Comparison of ENCODE assay signal across 16 cellular contexts in the genomic region with DNA sequence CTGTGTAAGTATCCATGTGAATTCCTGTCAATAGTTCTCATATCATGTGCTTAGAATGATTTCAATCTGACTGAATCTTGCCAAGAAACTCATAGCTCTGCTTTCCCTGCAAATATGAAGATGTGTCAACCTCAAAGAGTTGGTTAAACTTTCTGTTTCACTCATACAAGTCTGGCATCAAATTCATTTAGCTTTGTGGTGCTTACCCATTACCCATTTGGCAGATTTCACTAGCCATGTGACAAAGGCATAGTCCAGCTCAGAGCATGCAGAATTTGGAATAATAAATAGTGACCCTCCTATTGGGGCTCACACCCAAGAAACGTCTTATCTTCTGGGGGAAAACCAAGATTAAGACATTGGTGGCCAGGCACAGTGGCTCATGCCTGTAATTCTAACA.
A peak's percentile ranks its signal among the peaks of the same experiment; 100 is the strongest.
DNase-seq lines count a peak whose midpoint lies in the region; ATAC-seq and TF ChIP-seq lines count a peak whose summit lies in the region.
"Had no signal": no experiment of that assay in that cellular context is flagged by ENCODE, and none has a peak within 500 bp of the region (broad histone marks: within the 10 kb centered on the region; RNA-seq: fewer than 3 reads in every experiment).

No MANE protein-coding gene starts in this region.

- H3K23ac ChIP-seq in neuronal stem cell (ENCODE audit: low read depth, low read length, poor library complexity), result no peak overlapping the region

- peak overlapping the region; percentile 0 for H3K4me3 Mint-ChIP-seq in T-helper 2 cell treated with Interferon-gamma antibody and Interleukin-4, amounts not matched to agents 5 μg/mL and 100 μg/mL, for 36 hours
- H3K4me3 Mint-ChIP-seq: endodermal cell, memory B cell, WTC11 had no signal

- no peak overlapping the region for H3K27ac ChIP-seq in neuronal stem cell (replicated peaks; ENCODE audit: low read length)
- H3K27ac ChIP-seq: transverse colon had no signal

- H3K9ac ChIP-seq in neuronal stem cell (ENCODE audit: low read depth, low read length, poor library complexity), result no peak overlapping the region

- no peak for TF ChIP-seq CTCF in epithelial cell of esophagus (IDR thresholded peaks at IDR 0.05; ENCODE audit: insufficient read depth, low read depth, low read length, missing control alignments)

- H4K91ac ChIP-seq in neuronal stem cell (ENCODE audit: low read depth, low read length, poor library complexity), result no peak overlapping the region

- peaks cover 5% of the 10 kb centered on the region for H3K36me3 Mint-ChIP-seq in T-helper 2 cell treated with Interferon-gamma antibody and Interleukin-4, amounts not matched to agents 5 μg/mL and 100 μg/mL, for 36 hours (ENCODE audit: low read depth)
- H3K36me3 Mint-ChIP-seq: memory B cell had no signal

- no peaks in the 10 kb centered on the region for H3K27me3 ChIP-seq in neuronal stem cell (ENCODE audit: control insufficient read depth in 3 of 3, insufficient read depth in 3 of 3, low read depth in 1 of 3, low read length in 3 of 3)
- H3K27me3 ChIP-seq: transverse colon had no signal

- ATAC-seq in SK-N-SH treated with all-trans-retinoic acid at 6 μM for 48 hours, result no peak
- ATAC-seq: WTC11 had no signal

- H3K9me3 ChIP-seq in neuronal stem cell (replicated peaks in 1 of 2; ENCODE audit: control insufficient read depth in 2 of 2, insufficient read depth in 1 of 2, low read depth in 1 of 2, low read length in 2 of 2), result peaks cover 0 to under 1% of the 10 kb centered on the region in 2 donors
- H3K9me3 ChIP-seq: transverse colon had no signal

- no peaks in the 10 kb centered on the region for H3K79me1 ChIP-seq in neuronal stem cell (ENCODE audit: low read depth, low read length)

- peaks cover 8% of the 10 kb centered on the region for H3K9me3 Mint-ChIP-seq in T-helper 2 cell treated with Interferon-gamma antibody and Interleukin-4, amounts not matched to agents 5 μg/mL and 100 μg/mL, for 36 hours

- no peak overlapping the region for H2BK120ac ChIP-seq in neuronal stem cell (ENCODE audit: low read depth, low read length)

- H2BK15ac ChIP-seq in neuronal stem cell (ENCODE audit: low read length), result no peak overlapping the region

- no peak overlapping the region for H3K14ac ChIP-seq in neuronal stem cell (ENCODE audit: low read length)

- H3K36me3 ChIP-seq in neuronal stem cell (replicated peaks in 1 of 2; ENCODE audit: control insufficient read depth in 2 of 2, insufficient read depth in 2 of 2, low read length in 2 of 2), result no peaks in the 10 kb centered on the region
- H3K36me3 ChIP-seq: transverse colon had no signal

- H3K27ac Mint-ChIP-seq in T-helper 2 cell treated with Interferon-gamma antibody and Interleukin-4, amounts not matched to agents 5 μg/mL and 100 μg/mL, for 36 hours, result peak overlapping the region; percentile 40
- H3K27ac Mint-ChIP-seq: endodermal cell, memory B cell, WTC11 had no signal

- peaks cover 2% of the 10 kb centered on the region for H3K27me3 Mint-ChIP-seq in T-helper 2 cell treated with Interferon-gamma antibody and Interleukin-4, amounts not matched to agents 5 μg/mL and 100 μg/mL, for 36 hours (ENCODE audit: low read depth)
- H3K27me3 Mint-ChIP-seq: memory B cell had no signal

- H3K4me3 ChIP-seq in epithelial cell of esophagus (ENCODE audit: low read length), result no peak overlapping the region
- no peak overlapping the region for H3K4me3 ChIP-seq in neuronal stem cell (ENCODE audit: low read length in 2 of 2)
- H3K4me3 ChIP-seq: transverse colon had no signal

- peaks cover 38% of the 10 kb centered on the region for H3K4me1 Mint-ChIP-seq in T-helper 2 cell treated with Interferon-gamma antibody and Interleukin-4, amounts not matched to agents 5 μg/mL and 100 μg/mL, for 36 hours (ENCODE audit: low read depth)

- H2BK12ac ChIP-seq in neuronal stem cell (ENCODE audit: low read length), result no peak overlapping the region

- H4K8ac ChIP-seq in neuronal stem cell (ENCODE audit: low read depth, low read length), result no peak overlapping the region

- no peak overlapping the region for H3K18ac ChIP-seq in neuronal stem cell (ENCODE audit: low read length)

- H3K4me1 ChIP-seq in neuronal stem cell (ENCODE audit: control insufficient read depth in 2 of 2, insufficient read depth in 1 of 2, low read depth in 1 of 2, low read length in 2 of 2), result no peaks in the 10 kb centered on the region

- H2AK5ac ChIP-seq in neuronal stem cell (ENCODE audit: low read depth, low read length), result no peak overlapping the region

- no peak overlapping the region for H2AFZ ChIP-seq in neuronal stem cell (ENCODE audit: low read length)

- no peak overlapping the region for H2BK5ac ChIP-seq in neuronal stem cell (ENCODE audit: low read length)

- H3K4ac ChIP-seq in neuronal stem cell (ENCODE audit: low read length), result no peak overlapping the region

- WGBS in neuronal stem cell (ENCODE audit: extremely low coverage in 2 of 2, insufficient read length in 2 of 2, insufficient replicate concordance in 1 of 2), 2 donors, result no CpG with 5 or more reads among the region's 1 CpG

- H3K4me2 ChIP-seq in neuronal stem cell (ENCODE audit: insufficient read depth, low read length, poor library complexity, severe bottlenecking), result no peak overlapping the region

- DNase-seq in activated T-cell treated with anti-CD3 and anti-CD28 coated beads for 24 hours (ENCODE audit: low read depth) (peak; percentile 1), epithelial cell of esophagus (ENCODE audit: low read depth) (peak; percentile 8), stromal cell of bone marrow (ENCODE audit: low read depth) (peak; percentile 77), neuronal stem cell (ENCODE audit: low spot score) (no peak)
- DNase-seq in activated T-cell treated with anti-CD3 and anti-CD28 coated beads, Interleukin-2, amount 50 U/mL, for 1 hour, result no peak
- DNase-seq in T-helper 2 cell treated with Interferon-gamma antibody and Interleukin-4, amounts not matched to agents 5 μg/mL and 100 μg/mL, for 36 hours (ENCODE audit: low spot score), result peak; percentile 23
- DNase-seq in activated effector memory CD4-positive, alpha-beta T cell treated with Interleukin-2 at 50 U/mL for 16 hours, result no peak
- DNase-seq: amniotic stem cell, endodermal cell, hypothalamus, NCI-H1092 treated with DMSO at 0.1 percent for 48 hours, Right ventricle myocardium superior, transverse colon had no signal

TF ChIP-seq in SK-N-SH treated with all-trans-retinoic acid at 6 μM for 48 hours, 23 proteins besides CTCF, POLR2A, EP300 and RAD21 (continues in another document):
- TF ChIP-seq ZNF70 (CRISPR knock-in tag; IDR thresholded peaks at IDR 0.05) (no peak), ZC3H10 (CRISPR knock-in tag; IDR thresholded peaks at IDR 0.05) (no peak), PPARA (CRISPR knock-in tag; IDR thresholded peaks at IDR 0.05; ENCODE audit: borderline replicate concordance) (no peak), TOX (CRISPR knock-in tag; IDR thresholded peaks at IDR 0.05; ENCODE audit: borderline replicate concordance) (no peak), CSDC2 (CRISPR knock-in tag; IDR thresholded peaks at IDR 0.05) (no peak), GLIS3 (CRISPR knock-in tag; IDR thresholded peaks at IDR 0.05) (no peak), SNAI2 (CRISPR knock-in tag; IDR thresholded peaks at IDR 0.05) (no peak)
- TF ChIP-seq, protein P1, sequence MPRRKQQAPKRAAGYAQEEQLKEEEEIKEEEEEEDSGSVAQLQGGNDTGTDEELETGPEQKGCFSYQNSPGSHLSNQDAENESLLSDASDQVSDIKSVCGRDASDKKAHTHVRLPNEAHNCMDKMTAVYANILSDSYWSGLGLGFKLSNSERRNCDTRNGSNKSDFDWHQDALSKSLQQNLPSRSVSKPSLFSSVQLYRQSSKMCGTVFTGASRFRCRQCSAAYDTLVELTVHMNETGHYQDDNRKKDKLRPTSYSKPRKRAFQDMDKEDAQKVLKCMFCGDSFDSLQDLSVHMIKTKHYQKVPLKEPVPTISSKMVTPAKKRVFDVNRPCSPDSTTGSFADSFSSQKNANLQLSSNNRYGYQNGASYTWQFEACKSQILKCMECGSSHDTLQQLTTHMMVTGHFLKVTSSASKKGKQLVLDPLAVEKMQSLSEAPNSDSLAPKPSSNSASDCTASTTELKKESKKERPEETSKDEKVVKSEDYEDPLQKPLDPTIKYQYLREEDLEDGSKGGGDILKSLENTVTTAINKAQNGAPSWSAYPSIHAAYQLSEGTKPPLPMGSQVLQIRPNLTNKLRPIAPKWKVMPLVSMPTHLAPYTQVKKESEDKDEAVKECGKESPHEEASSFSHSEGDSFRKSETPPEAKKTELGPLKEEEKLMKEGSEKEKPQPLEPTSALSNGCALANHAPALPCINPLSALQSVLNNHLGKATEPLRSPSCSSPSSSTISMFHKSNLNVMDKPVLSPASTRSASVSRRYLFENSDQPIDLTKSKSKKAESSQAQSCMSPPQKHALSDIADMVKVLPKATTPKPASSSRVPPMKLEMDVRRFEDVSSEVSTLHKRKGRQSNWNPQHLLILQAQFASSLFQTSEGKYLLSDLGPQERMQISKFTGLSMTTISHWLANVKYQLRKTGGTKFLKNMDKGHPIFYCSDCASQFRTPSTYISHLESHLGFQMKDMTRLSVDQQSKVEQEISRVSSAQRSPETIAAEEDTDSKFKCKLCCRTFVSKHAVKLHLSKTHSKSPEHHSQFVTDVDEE (CRISPR knock-in tag; IDR thresholded peaks at IDR 0.05), result no peak
- TF ChIP-seq, protein P2, sequence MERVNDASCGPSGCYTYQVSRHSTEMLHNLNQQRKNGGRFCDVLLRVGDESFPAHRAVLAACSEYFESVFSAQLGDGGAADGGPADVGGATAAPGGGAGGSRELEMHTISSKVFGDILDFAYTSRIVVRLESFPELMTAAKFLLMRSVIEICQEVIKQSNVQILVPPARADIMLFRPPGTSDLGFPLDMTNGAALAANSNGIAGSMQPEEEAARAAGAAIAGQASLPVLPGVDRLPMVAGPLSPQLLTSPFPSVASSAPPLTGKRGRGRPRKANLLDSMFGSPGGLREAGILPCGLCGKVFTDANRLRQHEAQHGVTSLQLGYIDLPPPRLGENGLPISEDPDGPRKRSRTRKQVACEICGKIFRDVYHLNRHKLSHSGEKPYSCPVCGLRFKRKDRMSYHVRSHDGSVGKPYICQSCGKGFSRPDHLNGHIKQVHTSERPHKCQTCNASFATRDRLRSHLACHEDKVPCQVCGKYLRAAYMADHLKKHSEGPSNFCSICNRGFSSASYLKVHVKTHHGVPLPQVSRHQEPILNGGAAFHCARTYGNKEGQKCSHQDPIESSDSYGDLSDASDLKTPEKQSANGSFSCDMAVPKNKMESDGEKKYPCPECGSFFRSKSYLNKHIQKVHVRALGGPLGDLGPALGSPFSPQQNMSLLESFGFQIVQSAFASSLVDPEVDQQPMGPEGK (CRISPR knock-in tag; IDR thresholded peaks at IDR 0.05; ENCODE audit: borderline replicate concordance), result no peak

Comparison
In these comparisons a context has a peak if more than half of its experiments do, and no peak if none do; other contexts are left out.
1. DNase-seq: peak in activated T-cell treated with anti-CD3 and anti-CD28 coated beads for 24 hours (single experiment), T-helper 2 cell treated with Interferon-gamma antibody and Interleukin-4, amounts not matched to agents 5 μg/mL and 100 μg/mL, for 36 hours (single experiment), epithelial cell of esophagus (single experiment) and stromal cell of bone marrow (single experiment); none in activated T-cell treated with anti-CD3 and anti-CD28 coated beads, Interleukin-2, amount 50 U/mL, for 1 hour (single experiment), neuronal stem cell (single experiment) and activated effector memory CD4-positive, alpha-beta T cell treated with Interleukin-2 at 50 U/mL for 16 hours (single experiment).